In the genomic region with DNA sequence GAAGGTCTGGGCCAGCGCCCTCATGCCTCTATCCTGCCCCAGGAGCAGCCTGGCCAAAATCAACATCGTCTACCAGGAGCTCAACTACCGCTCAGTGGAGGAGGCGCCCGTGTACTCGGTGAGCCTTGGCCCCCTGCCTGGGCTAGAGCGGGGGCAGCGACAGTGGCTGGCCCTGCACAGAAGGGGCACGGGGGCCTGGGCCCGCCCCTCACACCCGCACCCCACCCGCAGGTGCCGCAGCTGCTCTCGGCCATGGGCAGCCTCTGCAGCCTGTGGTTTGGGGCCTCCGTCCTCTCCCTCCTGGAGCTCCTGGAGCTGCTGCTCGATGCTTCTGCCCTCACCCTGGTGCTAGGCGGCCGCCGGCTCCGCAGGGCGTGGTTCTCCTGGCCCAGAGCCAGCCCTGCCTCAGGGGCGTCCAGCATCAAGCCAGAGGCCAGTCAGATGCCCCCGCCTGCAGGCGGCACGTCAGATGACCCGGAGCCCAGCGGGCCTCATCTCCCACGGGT, we compare ENCODE assay signal across 14 cellular contexts. TPM values are rescaled to one million over a fixed set of nuclear protein-coding genes. Genes with fewer than 3 reads are reported as not detected.
DNase-seq lines count a peak whose midpoint lies in the region; ATAC-seq, FAIRE-seq and TF ChIP-seq lines count a peak whose summit lies in the region.
"Had no signal": no experiment of that assay in that cellular context is flagged by ENCODE, and none has a peak within 500 bp of the region (broad histone marks: within the 10 kb centered on the region; RNA-seq: fewer than 3 reads in every experiment).

No MANE protein-coding gene starts in this region.

- no peaks in the 10 kb centered on the region for H3K27me3 Mint-ChIP-seq in activated CD8-positive, alpha-beta T cell treated with anti-CD3 and anti-CD28 coated beads for 36 hours
- H3K27me3 Mint-ChIP-seq: activated naive CD8-positive, alpha-beta T cell; naive B cell had no signal

- no peak overlapping the region for H2BK15ac ChIP-seq in H1 (ENCODE audit: low read length)

- no peak for FAIRE-seq in H1 (lab: Jason Lieb, UNC)
- FAIRE-seq: A549 had no signal

- 0 out of 8 replicates have a peak, but pooled peaks cover 0 to 3% (median 0%) of the 10 kb centered on the region in 4 experiments for H3K36me3 ChIP-seq in H1 (ENCODE audit: control insufficient read depth in 2 of 4, insufficient read depth in 4 of 4, low read length in 3 of 4)
- H3K36me3 ChIP-seq: MG63 had no signal

- CTCF ChIA-PET in H1 (lab: Charles Lee; ENCODE audit: partially characterized antibody): interaction anchor here (0.6 to 3.4 kb wide), 46 partner anchors 8 to 1007 kb away, joined by 3 to 38 read pairs (median 5); partner anchors contain the start of genes SCNN1D, TTLL10 and UBE2J2
- CTCF ChIA-PET in activated CD8-positive, alpha-beta T cell treated with anti-CD3 and anti-CD28 coated beads for 36 hours (lab: Charles Lee): interaction anchor here (1.0 to 3.2 kb wide), 9 partner anchors 9 to 307 kb away, joined by 3 to 37 read pairs (median 7); no protein-coding TSS in a partner anchor

- DNase-seq in NCI-H2171 treated with DMSO at 0.1 percent for 48 hours (lab: John Stamatoyannopoulos, UW) (peak; percentile 34), NCI-H2171 (lab: John Stamatoyannopoulos, UW) (no peak), NCI-H510A (lab: John Stamatoyannopoulos, UW) (peak; percentile 65), H1 (ENCODE audit: low read depth in 1 of 2, low spot score in 2 of 2) (no peak), sciatic nerve (ENCODE audit: low spot score) (no peak), NOMO-1 treated with dmso at 0.1 percent for 144 hours (lab: John Stamatoyannopoulos, UW; ENCODE audit: unreplicated experiment) (no peak), MV-4-11 (lab: John Stamatoyannopoulos, UW) (no peak)
- DNase-seq in activated CD8-positive, alpha-beta T cell treated with anti-CD3 and anti-CD28 coated beads for 36 hours: no peak

- peaks cover 0 to 3% (median 0%) of the 10 kb centered on the region in 4 experiments; a peak in 1 of 7 replicates for H3K27me3 ChIP-seq in H1 (replicated peaks in 1 of 4; ENCODE audit: control insufficient read depth in 3 of 4, extremely low read depth in 1 of 4, insufficient read depth in 3 of 4, low read length in 3 of 4)
- H3K27me3 ChIP-seq: MG63 had no signal

- no peak overlapping the region for H3K4ac ChIP-seq in H1 (replicated peaks; ENCODE audit: insufficient read length, low read depth, low read length)

- no peak for TF ChIP-seq CTCF in H1 (IDR thresholded peaks at IDR 0.05; ENCODE audit: control extremely low read depth in 1 of 3, insufficient read depth in 1 of 3, low read depth in 1 of 3, low read length in 3 of 3)
- no peak for TF ChIP-seq CTCF in activated CD8-positive, alpha-beta T cell treated with anti-CD3 and anti-CD28 coated beads for 36 hours (IDR thresholded peaks at IDR 0.05)

- no peak for TF ChIP-seq EP300 in H1 (IDR thresholded peaks at IDR 0.05; ENCODE audit: borderline replicate concordance in 1 of 2, low read depth in 2 of 2, low read length in 2 of 2)

- POLR2A ChIA-PET in H1 (lab: Charles Lee; ENCODE audit: partially characterized antibody): interaction anchor here (1.0 to 2.3 kb wide), 6 partner anchors 9 to 44 kb away, joined by 3 to 9 read pairs (median 6); partner anchors contain the start of gene UBE2J2
- POLR2A ChIA-PET in activated CD8-positive, alpha-beta T cell treated with anti-CD3 and anti-CD28 coated beads for 36 hours (lab: Charles Lee): interaction anchor here (0.8 kb wide), 1 partner anchor 170 kb away, joined by 3 read pairs; no protein-coding TSS in a partner anchor

- H3K4me1 ChIP-seq in H1 (replicated peaks in 1 of 4; ENCODE audit: control insufficient read depth in 3 of 4, insufficient read depth in 4 of 4, low read length in 3 of 4): peaks cover 0 to 8% (median 0%) of the 10 kb centered on the region in 4 experiments; a peak in 2 of 7 replicates
- H3K4me1 ChIP-seq: A549 had no signal

- H3K4me2 ChIP-seq in H1 (ENCODE audit: insufficient read depth in 1 of 2, low read depth in 2 of 2, low read length in 2 of 2): no peak overlapping the region
- H3K4me2 ChIP-seq: A549 had no signal

- H3K36me3 Mint-ChIP-seq in activated CD8-positive, alpha-beta T cell treated with anti-CD3 and anti-CD28 coated beads for 36 hours (ENCODE audit: low read depth): no peaks in the 10 kb centered on the region
- H3K36me3 Mint-ChIP-seq: activated naive CD8-positive, alpha-beta T cell; naive B cell had no signal

- no peaks in the 10 kb centered on the region for H3K23me2 ChIP-seq in H1 (ENCODE audit: low read depth, low read length)

- no peaks in the 10 kb centered on the region for H3K79me1 ChIP-seq in H1 (ENCODE audit: low read depth, low read length)

- ATAC-seq in sciatic nerve: peak; percentile 12
- no peak for ATAC-seq in activated CD8-positive, alpha-beta T cell treated with anti-CD3 and anti-CD28 coated beads for 36 hours

- H3K79me2 ChIP-seq in H1 (ENCODE audit: control insufficient read depth in 1 of 2, insufficient read depth in 2 of 2, low read length in 2 of 2): no peaks in the 10 kb centered on the region

- no peak overlapping the region for H3K27ac Mint-ChIP-seq in activated CD8-positive, alpha-beta T cell treated with anti-CD3 and anti-CD28 coated beads for 36 hours
- H3K27ac Mint-ChIP-seq: activated naive CD8-positive, alpha-beta T cell; T-helper 2 cell treated with Interferon-gamma antibody and Interleukin-4, amounts not matched to agents 5 μg/mL and 100 μg/mL, for 36 hours had no signal

- no peak overlapping the region for H3K18ac ChIP-seq in H1 (ENCODE audit: extremely low read depth, low read length)

- no peak overlapping the region for H3K27ac ChIP-seq in H1 (ENCODE audit: low read depth, low read length)
- H3K27ac ChIP-seq: A549, tibial artery had no signal

- no peak for TF ChIP-seq RAD21 in H1 (IDR thresholded peaks at IDR 0.05 in 1 of 2, conservative IDR thresholded peaks at IDR 0.05 in 1 of 2; ENCODE audit: low read depth in 2 of 2, low read length in 2 of 2)

- no peak for TF ChIP-seq POLR2A in H1 (IDR thresholded peaks at IDR 0.05; ENCODE audit: control extremely low read depth in 1 of 2, low read depth in 2 of 2, low read length in 2 of 2)

- peaks cover 2% of the 10 kb centered on the region for H3K4me1 Mint-ChIP-seq in activated CD8-positive, alpha-beta T cell treated with anti-CD3 and anti-CD28 coated beads for 36 hours (ENCODE audit: low read depth)

- no peak overlapping the region for H3K4me3 Mint-ChIP-seq in activated CD8-positive, alpha-beta T cell treated with anti-CD3 and anti-CD28 coated beads for 36 hours
- H3K4me3 Mint-ChIP-seq: activated naive CD8-positive, alpha-beta T cell; naive B cell; T-helper 2 cell treated with Interferon-gamma antibody and Interleukin-4, amounts not matched to agents 5 μg/mL and 100 μg/mL, for 36 hours had no signal

- no peak overlapping the region for H3K56ac ChIP-seq in H1 (replicated peaks; ENCODE audit: insufficient read length, low read depth, low read length)

- no peak overlapping the region for H2BK20ac ChIP-seq in H1 (ENCODE audit: low read length)

- H3K23ac ChIP-seq in H1 (ENCODE audit: insufficient read length): no peak overlapping the region

- no peak overlapping the region for H2BK12ac ChIP-seq in H1 (ENCODE audit: low read depth, low read length)

- 0 out of 2 replicates have a peak overlapping the region, but pooled peaks have one; percentile 2 for H2BK5ac ChIP-seq in H1 (ENCODE audit: low read depth, low read length)

- no peak overlapping the region for H3K4me3 ChIP-seq in H1 (ENCODE audit: extremely low read depth in 1 of 4, insufficient read depth in 2 of 4, low read depth in 3 of 4, low read length in 4 of 4)
- H3K4me3 ChIP-seq: A549, MG63, tibial artery had no signal

- H2AFZ ChIP-seq in H1 (ENCODE audit: low read length): no peak overlapping the region

- no peak overlapping the region for H2BK120ac ChIP-seq in H1 (replicated peaks; ENCODE audit: low read depth, low read length)

- H3K14ac ChIP-seq in H1 (ENCODE audit: insufficient read length): no peak overlapping the region

- WGBS in H1 (ENCODE audit: extremely low coverage in 1 of 2, insufficient coverage in 1 of 2, insufficient read length in 1 of 2, insufficient replicate concordance in 2 of 2, low coverage in 1 of 2, low lambda C conversion rate in 2 of 2, missing lambda C conversion rate in 1 of 2), 2 experiments: 84% methylated on average over 14 of the region's 28 CpGs; no CpG with 5 or more reads in 1 of the 2 experiments

- peaks cover 0 to 2% of the 10 kb centered on the region in 2 experiments; a peak in 1 of 4 replicates for H3K9me3 ChIP-seq in H1 (ENCODE audit: insufficient read depth in 2 of 2, low read depth in 1 of 2, low read length in 1 of 2)
- H3K9me3 ChIP-seq: A549, MG63, tibial artery had no signal

- no peak overlapping the region for H4K91ac ChIP-seq in H1 (replicated peaks; ENCODE audit: insufficient read length, low read length)

- H3K9ac ChIP-seq in H1 (replicated peaks in 1 of 4; ENCODE audit: extremely low read depth in 1 of 4, low read depth in 3 of 4, low read length in 3 of 4): no peak overlapping the region

- H2AK5ac ChIP-seq in H1 (ENCODE audit: low read depth, low read length): no peak overlapping the region

- H3K9me3 Mint-ChIP-seq in activated CD8-positive, alpha-beta T cell treated with anti-CD3 and anti-CD28 coated beads for 36 hours: no peaks in the 10 kb centered on the region
- H3K9me3 Mint-ChIP-seq: naive B cell; T-helper 2 cell treated with Interferon-gamma antibody and Interleukin-4, amounts not matched to agents 5 μg/mL and 100 μg/mL, for 36 hours had no signal

- intact Hi-C loops in sciatic nerve (cut with DNase I): loop anchor here (5.0 kb wide), 1 partner anchor 169 kb away; no protein-coding TSS in a partner anchor
- intact Hi-C loops in activated CD8-positive, alpha-beta T cell treated with anti-CD3 and anti-CD28 coated beads for 36 hours (cut with micrococcal nuclease): no loop called here

- H4K5ac ChIP-seq in H1 (ENCODE audit: insufficient read length, low read depth, low read length): no peak overlapping the region

- H4K20me1 ChIP-seq in H1 (replicated peaks in 1 of 2; ENCODE audit: control insufficient read depth in 1 of 2, insufficient read depth in 2 of 2, low read length in 2 of 2): peaks cover 2 to 4% of the 10 kb centered on the region in 2 experiments

- H4K8ac ChIP-seq in H1 (ENCODE audit: extremely low read depth, insufficient read depth, low read length): peak overlapping the region; percentile 4; the same call in 1 of the 2 replicates

RNA-seq across cellular contexts. Expression of gene SCNN1D, which starts 10.8 kb away (rescaled TPM):
- 0.90 and 1.2 TPM in 2 replicates for total RNA-seq in H1 (2021; fragmentation: NEBNext Ultra II Directional; extraction: Animal tissue kit (Norgen Biotek cat#: 25700))
- 2.5 and 4.1 TPM in 2 replicates for polyA plus RNA-seq in H1 (2011; rRNA removed)
- 3.6 TPM for polyA plus RNA-seq in H1 (2011; cell fraction: cytosol; rRNA removed)
- 29.6 TPM for polyA plus RNA-seq in H1 (2011; cell fraction: nucleus; rRNA removed)
- 1.3 to 4.3 TPM (median 2.9 TPM) in 4 replicates for polyA plus RNA-seq in H1 (2012, experiment 1 of 2)
- polyA plus RNA-seq in H1 (2012, experiment 2 of 2): 0.54 TPM
- 1.8 TPM for polyA plus RNA-seq in H1 (2013, experiment 1 of 2)
- 1.0 TPM for polyA plus RNA-seq in H1 (2013, experiment 2 of 2)
- polyA minus RNA-seq in H1 (2011; rRNA and poly(A)+ RNA removed): 0.24 and 0.38 TPM in 2 replicates
- 0.66 TPM for polyA minus RNA-seq in H1 (2011; cell fraction: cytosol; rRNA and poly(A)+ RNA removed)
- polyA minus RNA-seq in H1 (2011; cell fraction: nucleus; rRNA and poly(A)+ RNA removed): 2.7 TPM
- 12.5 TPM for total RNA-seq in sciatic nerve
- 1 to 10 TPM; 4.9 to 5.6 TPM for total RNA-seq in activated CD8-positive, alpha-beta T cell treated with anti-CD3 and anti-CD28 coated beads for 36 hours

RNA-seq across cellular contexts. Expression of gene ACAP3, which starts 16.7 kb away (rescaled TPM):
- total RNA-seq in H1 (2021; fragmentation: NEBNext Ultra II Directional; extraction: Animal tissue kit (Norgen Biotek cat#: 25700)): 26.5 and 28.3 TPM in 2 replicates
- polyA plus RNA-seq in H1 (2011; rRNA removed): 14.8 and 30.0 TPM in 2 replicates
- polyA plus RNA-seq in H1 (2011; cell fraction: cytosol; rRNA removed): 28.0 TPM
- 219 TPM for polyA plus RNA-seq in H1 (2011; cell fraction: nucleus; rRNA removed)
- 20.5 to 39.7 TPM (median 32.1 TPM) in 4 replicates for polyA plus RNA-seq in H1 (2012, experiment 1 of 2)
- 14.0 TPM for polyA plus RNA-seq in H1 (2012, experiment 2 of 2)
- polyA plus RNA-seq in H1 (2013, experiment 1 of 2): 12.2 TPM
- polyA plus RNA-seq in H1 (2013, experiment 2 of 2): 12.2 TPM
- polyA minus RNA-seq in H1 (2011; rRNA and poly(A)+ RNA removed): 9.1 and 13.0 TPM in 2 replicates
- 26.1 TPM for polyA minus RNA-seq in H1 (2011; cell fraction: cytosol; rRNA and poly(A)+ RNA removed)
- 39.2 TPM for polyA minus RNA-seq in H1 (2011; cell fraction: nucleus; rRNA and poly(A)+ RNA removed)
- total RNA-seq in sciatic nerve: 74.7 TPM
- 10 to 100 TPM; 41.1 to 42.5 TPM for total RNA-seq in activated CD8-positive, alpha-beta T cell treated with anti-CD3 and anti-CD28 coated beads for 36 hours

RNA-seq across cellular contexts. Expression of gene PUSL1, which starts 17.3 kb away (rescaled TPM):
- total RNA-seq in H1 (2021; fragmentation: NEBNext Ultra II Directional; extraction: Animal tissue kit (Norgen Biotek cat#: 25700)): 38.8 and 40.1 TPM in 2 replicates
- polyA plus RNA-seq in H1 (2011; rRNA removed): 87.4 and 108 TPM in 2 replicates
- polyA plus RNA-seq in H1 (2011; cell fraction: cytosol; rRNA removed): 56.9 TPM
- polyA plus RNA-seq in H1 (2011; cell fraction: nucleus; rRNA removed): 65.9 TPM
- polyA plus RNA-seq in H1 (2012, experiment 1 of 2): 19.3 to 37.6 TPM (median 34.0 TPM) in 4 replicates
- polyA plus RNA-seq in H1 (2012, experiment 2 of 2): 38.4 TPM
- 27.2 TPM for polyA plus RNA-seq in H1 (2013, experiment 1 of 2)
- polyA plus RNA-seq in H1 (2013, experiment 2 of 2): 25.7 TPM
- 8.7 and 9.3 TPM in 2 replicates for polyA minus RNA-seq in H1 (2011; rRNA and poly(A)+ RNA removed)
- 14.0 TPM for polyA minus RNA-seq in H1 (2011; cell fraction: cytosol; rRNA and poly(A)+ RNA removed)
- polyA minus RNA-seq in H1 (2011; cell fraction: nucleus; rRNA and poly(A)+ RNA removed): 30.1 TPM
- total RNA-seq in sciatic nerve: 11.3 TPM
- total RNA-seq in activated CD8-positive, alpha-beta T cell treated with anti-CD3 and anti-CD28 coated beads for 36 hours: 10 to 100 TPM; 23.9 to 25.4 TPM

RNA-seq across cellular contexts. Expression of gene UBE2J2, which starts 17.4 kb away (rescaled TPM):
- total RNA-seq in H1 (2021; fragmentation: NEBNext Ultra II Directional; extraction: Animal tissue kit (Norgen Biotek cat#: 25700)): 67.2 and 67.9 TPM in 2 replicates
- polyA plus RNA-seq in H1 (2011; rRNA removed): 33.6 and 47.3 TPM in 2 replicates
- polyA plus RNA-seq in H1 (2011; cell fraction: cytosol; rRNA removed): 50.1 TPM
- polyA plus RNA-seq in H1 (2011; cell fraction: nucleus; rRNA removed): 42.9 TPM
- polyA plus RNA-seq in H1 (2012, experiment 1 of 2): 46.0 to 58.9 TPM (median 47.8 TPM) in 4 replicates
- 63.2 TPM for polyA plus RNA-seq in H1 (2012, experiment 2 of 2)
- 40.4 TPM for polyA plus RNA-seq in H1 (2013, experiment 1 of 2)
- polyA plus RNA-seq in H1 (2013, experiment 2 of 2): 38.8 TPM
- 10.8 and 14.2 TPM in 2 replicates for polyA minus RNA-seq in H1 (2011; rRNA and poly(A)+ RNA removed)
- 26.9 TPM for polyA minus RNA-seq in H1 (2011; cell fraction: cytosol; rRNA and poly(A)+ RNA removed)
- 40.3 TPM for polyA minus RNA-seq in H1 (2011; cell fraction: nucleus; rRNA and poly(A)+ RNA removed)
- 50.5 TPM for total RNA-seq in sciatic nerve
- 10 to 100 TPM; 52.3 to 59.2 TPM for total RNA-seq in activated CD8-positive, alpha-beta T cell treated with anti-CD3 and anti-CD28 coated beads for 36 hours

RNA-seq across cellular contexts. Expression of gene INTS11, which starts 33.4 kb away (rescaled TPM):
- 113 and 116 TPM in 2 replicates for total RNA-seq in H1 (2021; fragmentation: NEBNext Ultra II Directional; extraction: Animal tissue kit (Norgen Biotek cat#: 25700))
- polyA plus RNA-seq in H1 (2011; rRNA removed): 243 and 324 TPM in 2 replicates
- polyA plus RNA-seq in H1 (2011; cell fraction: cytosol; rRNA removed): 210 TPM
- 662 TPM for polyA plus RNA-seq in H1 (2011; cell fraction: nucleus; rRNA removed)
- 121 to 180 TPM (median 164 TPM) in 4 replicates for polyA plus RNA-seq in H1 (2012, experiment 1 of 2)
- 131 TPM for polyA plus RNA-seq in H1 (2012, experiment 2 of 2)
- polyA plus RNA-seq in H1 (2013, experiment 1 of 2): 99.2 TPM
- 89.5 TPM for polyA plus RNA-seq in H1 (2013, experiment 2 of 2)
- 115 and 144 TPM in 2 replicates for polyA minus RNA-seq in H1 (2011; rRNA and poly(A)+ RNA removed)
- 86.7 TPM for polyA minus RNA-seq in H1 (2011; cell fraction: cytosol; rRNA and poly(A)+ RNA removed)
- polyA minus RNA-seq in H1 (2011; cell fraction: nucleus; rRNA and poly(A)+ RNA removed): 144 TPM
- 111 TPM for total RNA-seq in sciatic nerve
- 100 to 1,000 TPM; 110 to 122 TPM for total RNA-seq in activated CD8-positive, alpha-beta T cell treated with anti-CD3 and anti-CD28 coated beads for 36 hours

Comparison
In these comparisons a context has a peak if more than half of its experiments do, and no peak if none do; other contexts are left out.
1. DNase-seq: peak in NCI-H2171 treated with DMSO at 0.1 percent for 48 hours (single experiment) and NCI-H510A (single experiment); none in NCI-H2171 (single experiment), H1 (0 of 2), sciatic nerve (single experiment), activated CD8-positive, alpha-beta T cell treated with anti-CD3 and anti-CD28 coated beads for 36 hours (single experiment), NOMO-1 treated with dmso at 0.1 percent for 144 hours (single experiment) and MV-4-11 (single experiment).